In genomic region chr22:26485013-26485412, GRCh38 we compare ENCODE assay signal across 1 cellular context.
TF ChIP-seq lines count a peak whose summit lies in the region.

No MANE protein-coding gene starts in this region.

TF ChIP-seq in GM23338, 12 proteins besides CTCF, POLR2A, EP300 and RAD21 (continued from another document):
- TF ChIP-seq REST (IDR thresholded peaks at IDR 0.05; ENCODE audit: unreplicated experiment) (no peak), ETS1 (IDR thresholded peaks at IDR 0.05) (no peak), POLR2AphosphoS5 (IDR thresholded peaks at IDR 0.05; ENCODE audit: low read depth) (no peak), ZNF462 (CRISPR knock-in tag; IDR thresholded peaks at IDR 0.05) (no peak)
TF ChIP-seq in GM23338: peak in this region for 0.
